In the genomic region with DNA sequence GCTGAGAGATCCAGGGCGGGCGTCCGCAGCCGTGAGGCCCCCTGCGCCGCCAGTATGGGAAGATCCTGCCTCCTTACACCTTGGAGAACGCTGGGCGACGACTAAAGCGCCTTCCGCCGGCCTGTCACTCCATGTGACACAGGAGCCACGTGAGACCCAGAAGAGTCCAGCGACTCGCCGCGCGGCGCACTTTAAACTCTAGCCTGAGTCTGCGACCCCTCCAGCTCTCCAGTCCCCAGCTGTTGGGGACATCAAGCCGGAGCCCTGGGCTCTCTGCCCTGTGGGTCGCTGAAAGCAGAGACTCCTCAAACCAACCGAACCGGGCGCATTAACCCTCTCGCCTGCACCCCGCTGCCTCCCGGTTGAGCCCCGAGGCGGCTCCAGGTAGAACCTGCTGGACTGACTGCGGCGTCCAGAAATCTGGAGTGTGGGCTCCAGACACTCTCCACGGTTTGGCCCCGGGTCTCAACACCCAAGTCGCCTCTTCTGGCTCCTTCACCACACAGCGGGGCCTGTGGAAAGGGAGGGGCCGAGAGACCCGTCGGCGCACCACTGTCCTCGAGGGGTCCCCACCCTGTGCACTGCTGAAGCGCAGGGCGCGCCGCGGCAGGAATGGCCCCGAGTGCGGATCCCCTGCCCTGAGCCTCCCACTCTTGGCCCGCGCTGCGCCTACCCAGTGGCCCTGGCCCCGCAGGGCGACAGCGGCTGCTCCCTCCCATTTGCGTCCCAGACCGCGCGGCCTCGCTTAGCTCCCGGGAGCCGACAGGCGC, we compare ENCODE assay signal across 8 cellular contexts. TPM values are rescaled to one million over a fixed set of nuclear protein-coding genes. Genes with fewer than 3 reads are reported as not detected.
DNase-seq lines count a peak whose midpoint lies in the region; FAIRE-seq and TF ChIP-seq lines count a peak whose summit lies in the region.

No MANE protein-coding gene starts in this region.

- TF ChIP-seq POLR2A in esophagus muscularis mucosa (IDR thresholded peaks at IDR 0.05; ENCODE audit: low read depth) (no peak), vagina (IDR thresholded peaks at IDR 0.05) (no peak)

- H3K4me3 Mint-ChIP-seq in T-helper 2 cell treated with Interferon-gamma antibody and Interleukin-4, amounts not matched to agents 5 μg/mL and 100 μg/mL, for 36 hours, result peak overlapping the region; percentile 50
- peak overlapping the region; percentile 78 for H3K4me3 Mint-ChIP-seq in neural progenitor cell

- POLR2A ChIA-PET in HEK293T (lab: Yijun Ruan, JAX), result interaction anchor here (0.9 kb wide), 1 partner anchor 38 kb away, joined by 3 read pairs; no protein-coding TSS in a partner anchor

- CTCF ChIA-PET in HEK293T (lab: Yijun Ruan, JAX), result no interaction called here

- peaks cover 49% of the 10 kb centered on the region for H3K27me3 Mint-ChIP-seq in T-helper 2 cell treated with Interferon-gamma antibody and Interleukin-4, amounts not matched to agents 5 μg/mL and 100 μg/mL, for 36 hours (ENCODE audit: low read depth)
- H3K27me3 Mint-ChIP-seq in neural progenitor cell (ENCODE audit: insufficient read depth, low read depth), result peaks cover 33% of the 10 kb centered on the region

- H3K9me3 Mint-ChIP-seq in T-helper 2 cell treated with Interferon-gamma antibody and Interleukin-4, amounts not matched to agents 5 μg/mL and 100 μg/mL, for 36 hours, result no peaks in the 10 kb centered on the region
- H3K9me3 Mint-ChIP-seq in neural progenitor cell, result no peaks in the 10 kb centered on the region

- H3K27ac Mint-ChIP-seq in T-helper 2 cell treated with Interferon-gamma antibody and Interleukin-4, amounts not matched to agents 5 μg/mL and 100 μg/mL, for 36 hours, result no peak overlapping the region
- H3K27ac Mint-ChIP-seq in neural progenitor cell, result no peak overlapping the region

- H3K4me2 ChIP-seq in neural progenitor cell, result peak overlapping the region; percentile 98

- H3K27ac ChIP-seq in esophagus muscularis mucosa (replicated peaks in 1 of 4) (peak overlapping the region in 1 of 4 donors; percentile 13), neural progenitor cell (no peak overlapping the region), vagina (no peak overlapping the region)

- H3K36me3 ChIP-seq in BE2C (no peaks in the 10 kb centered on the region), esophagus muscularis mucosa (no peaks in the 10 kb centered on the region), neural progenitor cell (no peaks in the 10 kb centered on the region), vagina (no peaks in the 10 kb centered on the region)

- H3K9me3 ChIP-seq in BE2C (no peaks in the 10 kb centered on the region), esophagus muscularis mucosa (no peaks in the 10 kb centered on the region), neural progenitor cell (ENCODE audit: low read depth) (no peaks in the 10 kb centered on the region), vagina (no peaks in the 10 kb centered on the region)

- peaks cover 17% of the 10 kb centered on the region for H3F3A ChIP-seq in neural progenitor cell (ENCODE audit: low read depth)

- TF ChIP-seq CTCF in BE2C (IDR thresholded peaks at IDR 0.05; ENCODE audit: low read depth, low read length), result no peak
- no peak for TF ChIP-seq CTCF in esophagus muscularis mucosa (IDR thresholded peaks at IDR 0.05)
- no peak for TF ChIP-seq CTCF in neural progenitor cell (IDR thresholded peaks at IDR 0.05)
- TF ChIP-seq CTCF in vagina (IDR thresholded peaks at IDR 0.05), result no peak

- no peak overlapping the region for H3K9ac ChIP-seq in neural progenitor cell

- H3K4me3 ChIP-seq in BE2C (ENCODE audit: low read depth, low read length), result peak overlapping the region; percentile 91
- H3K4me3 ChIP-seq in esophagus muscularis mucosa, result peak overlapping the region; percentile 61 to 89 (median 82)
- H3K4me3 ChIP-seq in neural progenitor cell, result peak overlapping the region; percentile 46
- peak overlapping the region; percentile 54 to 75 for H3K4me3 ChIP-seq in vagina

- H3K27me3 ChIP-seq in BE2C (peaks cover 26% of the 10 kb centered on the region), esophagus muscularis mucosa (peaks cover 0 to 23% (median 11%) of the 10 kb centered on the region in 4 donors), neural progenitor cell (peaks cover 80% of the 10 kb centered on the region), vagina (no peaks in the 10 kb centered on the region)

- DNase-seq in BE2C, result peak; percentile 35
- peak; percentile 16 for DNase-seq in T-helper 2 cell treated with Interferon-gamma antibody and Interleukin-4, amounts not matched to agents 5 μg/mL and 100 μg/mL, for 36 hours (ENCODE audit: low spot score)
- DNase-seq in esophagus muscularis mucosa (ENCODE audit: extremely low spot score), result no peak
- peak; percentile 84 for DNase-seq in neural progenitor cell (ENCODE audit: low spot score)
- no peak for DNase-seq in vagina (ENCODE audit: extremely low spot score in 2 of 2)
- DNase-seq in middle frontal gyrus (ENCODE audit: extremely low spot score, low spot score), result no peak
- DNase-seq in HTR-8/SVneo (ENCODE audit: insufficient read length, low spot score), result no peak
- no peak for DNase-seq in HEK293T (ENCODE audit: extremely low spot score)

- H3K4me1 Mint-ChIP-seq in T-helper 2 cell treated with Interferon-gamma antibody and Interleukin-4, amounts not matched to agents 5 μg/mL and 100 μg/mL, for 36 hours (ENCODE audit: low read depth), result peaks cover 33% of the 10 kb centered on the region
- peaks cover 19% of the 10 kb centered on the region for H3K4me1 Mint-ChIP-seq in neural progenitor cell

- FAIRE-seq in HTR-8/SVneo (lab: Jason Lieb, UNC), result no peak

- WGBS in esophagus muscularis mucosa, result 32% methylated on average over 21 of the region's 62 CpGs

- no peak for TF ChIP-seq EP300 in esophagus muscularis mucosa (IDR thresholded peaks at IDR 0.05)

- H3K79me2 ChIP-seq in neural progenitor cell (ENCODE audit: low read depth), result no peaks in the 10 kb centered on the region

- H4K20me1 ChIP-seq in neural progenitor cell (ENCODE audit: low read depth), result peaks cover 5% of the 10 kb centered on the region

- peak overlapping the region; percentile 97 for H2AFZ ChIP-seq in neural progenitor cell (replicated peaks)

- H3K4me1 ChIP-seq in BE2C (no peaks in the 10 kb centered on the region; the same call in 1 of the 2 replicates), esophagus muscularis mucosa (peaks cover 26 to 45% (median 40%) of the 10 kb centered on the region in 4 donors), neural progenitor cell (peaks cover 14% of the 10 kb centered on the region), vagina (peaks cover 29% of the 10 kb centered on the region)

- intact Hi-C loops in esophagus muscularis mucosa (cut with DNase I), result loop anchor here (5.0 to 10.0 kb wide), 3 partner anchors 288 to 625 kb away; no protein-coding TSS in a partner anchor
- intact Hi-C loops in vagina (cut with DNase I), result no loop called here

- peaks cover 1% of the 10 kb centered on the region for H3K36me3 Mint-ChIP-seq in T-helper 2 cell treated with Interferon-gamma antibody and Interleukin-4, amounts not matched to agents 5 μg/mL and 100 μg/mL, for 36 hours (ENCODE audit: low read depth)
- no peaks in the 10 kb centered on the region for H3K36me3 Mint-ChIP-seq in neural progenitor cell

TF ChIP-seq in HEK293T, 16 proteins besides CTCF, POLR2A, EP300 and RAD21:
- no peak for TF ChIP-seq ZNF384 (IDR thresholded peaks at IDR 0.05)
- TF ChIP-seq BHLHE40 (IDR thresholded peaks at IDR 0.05; ENCODE audit: borderline replicate concordance), result no peak

RNA-seq across cellular contexts. Expression of a gene that starts 1.8 kb away (rescaled TPM):
- 14.7 TPM for polyA plus RNA-seq in BE2C (2012; ENCODE audit: insufficient read depth, insufficient read length, low read depth)
- total RNA-seq in esophagus muscularis mucosa (10 to 100 TPM in 3 of 4 donors, 1 to 10 TPM in 1; 7.6 to 15.4 (median 10.8) TPM), neural progenitor cell (ENCODE audit: low replicate concordance) (1.8 and 2.6 TPM in 2 replicates), vagina (12.5 TPM)

Comparison
In these comparisons a context has a peak if more than half of its experiments do, and no peak if none do; other contexts are left out.
1. DNase-seq: peak in BE2C (single experiment), T-helper 2 cell treated with Interferon-gamma antibody and Interleukin-4, amounts not matched to agents 5 μg/mL and 100 μg/mL, for 36 hours (single experiment) and neural progenitor cell (single experiment); none in esophagus muscularis mucosa (single experiment), vagina (0 of 2), middle frontal gyrus (single experiment), HTR-8/SVneo (single experiment) and HEK293T (single experiment).
2. Peak in every context shown above with its lines, with median percentiles within 50 percentile points of each other: H3K4me3 ChIP-seq.